ENCODE assay signal across 2 cellular contexts in the genomic region with DNA sequence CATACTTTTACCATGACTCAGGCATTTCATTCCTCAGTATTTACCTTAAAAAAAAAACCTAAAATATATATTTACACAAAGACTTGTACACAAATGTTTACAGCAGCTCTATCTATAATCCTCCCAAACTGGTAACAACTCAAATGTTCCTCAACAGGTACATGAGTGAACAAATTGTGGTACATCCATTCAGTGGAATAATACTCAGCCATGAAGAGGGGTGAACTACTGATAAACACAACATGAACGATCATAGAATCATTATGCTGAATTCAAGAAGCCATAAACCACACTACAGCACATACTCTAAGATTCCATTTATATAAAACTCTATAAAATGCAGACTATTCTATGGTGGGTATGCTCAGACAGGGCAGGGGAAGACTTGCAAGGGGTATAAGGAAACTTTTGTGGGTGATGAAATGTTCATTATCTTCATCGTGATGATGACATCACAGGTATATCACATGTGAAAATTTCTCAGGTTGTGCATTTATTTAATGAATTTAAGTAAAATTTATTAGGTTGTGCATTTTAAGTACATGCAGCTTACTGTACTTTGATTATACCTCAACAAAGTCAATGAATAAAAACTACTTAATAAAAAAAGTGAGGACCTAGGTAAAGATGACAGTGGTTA.
TF ChIP-seq lines count a peak whose summit lies in the region.

No MANE protein-coding gene starts in this region.

TF ChIP-seq in HepG2, 621 proteins besides CTCF, POLR2A, EP300 and RAD21:
- no peak for TF ChIP-seq ZNF543 (CRISPR knock-in tag; IDR thresholded peaks at IDR 0.05)
- peak; percentile 29; the same call in 1 of the 2 replicates for TF ChIP-seq CEBPB (IDR thresholded peaks at IDR 0.05; ENCODE audit: borderline replicate concordance, low read depth, low read length)
- TF ChIP-seq CREB1 (IDR thresholded peaks at IDR 0.05) = peak; percentile 69
- TF ChIP-seq CREB1 (CRISPR knock-in tag; IDR thresholded peaks at IDR 0.05) = no peak
- TF ChIP-seq ATF7 (IDR thresholded peaks at IDR 0.05) = peak; percentile 73
- no peak for TF ChIP-seq ATF7 (CRISPR knock-in tag; IDR thresholded peaks at IDR 0.05)
- TF ChIP-seq, protein P1, sequence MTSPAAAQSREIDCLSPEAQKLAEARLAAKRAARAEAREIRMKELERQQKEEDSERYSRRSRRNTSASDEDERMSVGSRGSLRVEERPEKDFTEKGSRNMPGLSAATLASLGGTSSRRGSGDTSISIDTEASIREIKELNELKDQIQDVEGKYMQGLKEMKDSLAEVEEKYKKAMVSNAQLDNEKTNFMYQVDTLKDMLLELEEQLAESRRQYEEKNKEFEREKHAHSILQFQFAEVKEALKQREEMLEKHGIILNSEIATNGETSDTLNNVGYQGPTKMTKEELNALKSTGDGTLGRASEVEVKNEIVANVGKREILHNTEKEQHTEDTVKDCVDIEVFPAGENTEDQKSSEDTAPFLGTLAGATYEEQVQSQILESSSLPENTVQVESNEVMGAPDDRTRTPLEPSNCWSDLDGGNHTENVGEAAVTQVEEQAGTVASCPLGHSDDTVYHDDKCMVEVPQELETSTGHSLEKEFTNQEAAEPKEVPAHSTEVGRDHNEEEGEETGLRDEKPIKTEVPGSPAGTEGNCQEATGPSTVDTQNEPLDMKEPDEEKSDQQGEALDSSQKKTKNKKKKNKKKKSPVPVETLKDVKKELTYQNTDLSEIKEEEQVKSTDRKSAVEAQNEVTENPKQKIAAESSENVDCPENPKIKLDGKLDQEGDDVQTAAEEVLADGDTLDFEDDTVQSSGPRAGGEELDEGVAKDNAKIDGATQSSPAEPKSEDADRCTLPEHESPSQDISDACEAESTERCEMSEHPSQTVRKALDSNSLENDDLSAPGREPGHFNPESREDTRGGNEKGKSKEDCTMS (CRISPR knock-in tag; conservative IDR thresholded peaks at IDR 0.05) = no peak

TF ChIP-seq in WTC11, 78 proteins besides CTCF, POLR2A, EP300 and RAD21:
- TF ChIP-seq GTF2I (CRISPR knock-in tag; conservative IDR thresholded peaks at IDR 0.05) (0 out of 2 replicates have a peak, but pooled peaks have one; percentile 26), ZNF138 (CRISPR knock-in tag; conservative IDR thresholded peaks at IDR 0.05) (no peak)
